In the genomic region with DNA sequence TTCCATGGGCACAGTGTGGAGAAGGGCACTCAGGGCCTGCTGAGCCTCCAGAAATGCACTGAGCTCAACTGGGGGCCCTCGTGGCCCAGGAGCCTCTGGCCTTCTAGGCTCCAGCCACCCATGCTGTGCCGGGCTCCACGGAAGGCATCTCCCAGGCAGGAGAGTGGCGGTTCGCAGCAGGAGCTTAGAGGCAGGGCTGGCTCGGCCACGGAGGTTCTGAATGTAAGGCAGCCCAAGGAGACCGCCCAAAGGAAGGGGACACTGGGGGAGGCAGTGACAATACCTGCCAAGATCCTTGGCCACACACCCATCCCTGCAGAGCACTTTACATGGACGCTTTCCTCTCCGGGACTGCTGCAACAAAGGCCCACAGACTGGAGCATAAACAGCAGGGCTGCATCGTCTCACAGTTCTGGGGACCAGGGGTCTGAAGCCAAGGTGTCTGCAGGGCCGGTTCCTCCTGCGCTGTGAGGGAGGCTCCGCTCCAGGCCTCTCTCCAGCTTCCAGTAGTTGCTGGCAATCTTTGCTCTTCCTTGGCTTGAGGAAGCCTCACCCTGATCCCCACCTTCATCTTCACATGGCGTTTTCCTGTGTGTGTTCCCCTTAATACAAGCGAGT, we compare ENCODE assay signal across 20 cellular contexts.
DNase-seq lines count a peak whose midpoint lies in the region; ATAC-seq and TF ChIP-seq lines count a peak whose summit lies in the region.
"Had no signal": no experiment of that assay in that cellular context is flagged by ENCODE, and none has a peak within 500 bp of the region (broad histone marks: within the 10 kb centered on the region; RNA-seq: fewer than 3 reads in every experiment).

No MANE protein-coding gene starts in this region.

- no peak overlapping the region for H3K4me3 Mint-ChIP-seq in osteocyte (ENCODE audit: unreplicated experiment)
- H3K4me3 Mint-ChIP-seq: B cell; CD14-positive monocyte; CD4-positive, alpha-beta T cell; CD8-positive, alpha-beta memory T cell had no signal

- H3K4me3 ChIP-seq in BLaER1 (no peak overlapping the region), coronary artery (no peak overlapping the region)
- H3K4me3 ChIP-seq: BLaER1 treated with 17β-estradiol and CSF1 and Interleukin-3, amounts not matched to agents 10 nM and 100 nM; GM23248 had no signal

- no peak for TF ChIP-seq CTCF in coronary artery (IDR thresholded peaks at IDR 0.05)
- no peak for TF ChIP-seq CTCF in osteocyte (IDR thresholded peaks at IDR 0.05)

- peaks cover 2% of the 10 kb centered on the region for H3K4me1 Mint-ChIP-seq in osteocyte (ENCODE audit: unreplicated experiment)

- 0 out of 2 replicates have a peak overlapping the region, but pooled peaks have one; percentile 4 for H3K27ac ChIP-seq in BLaER1
- no peak overlapping the region for H3K27ac ChIP-seq in coronary artery
- H3K27ac ChIP-seq: BLaER1 treated with 17β-estradiol and CSF1 and Interleukin-3, amounts not matched to agents 10 nM and 100 nM; GM23248 had no signal

- H3K9me3 Mint-ChIP-seq in osteocyte (ENCODE audit: unreplicated experiment): no peaks in the 10 kb centered on the region
- H3K9me3 Mint-ChIP-seq: CD4-positive, alpha-beta T cell; CD8-positive, alpha-beta memory T cell had no signal

- no peak overlapping the region for H3K27ac Mint-ChIP-seq in osteocyte (ENCODE audit: unreplicated experiment)
- H3K27ac Mint-ChIP-seq: B cell; CD4-positive, alpha-beta T cell; CD8-positive, alpha-beta memory T cell had no signal

- no peak overlapping the region for H3K9ac ChIP-seq in BLaER1
- H3K9ac ChIP-seq: BLaER1 treated with 17β-estradiol and CSF1 and Interleukin-3, amounts not matched to agents 10 nM and 100 nM; GM23248 had no signal

- H4K20me1 ChIP-seq in BLaER1: no peaks in the 10 kb centered on the region

- no peaks in the 10 kb centered on the region for H3K36me3 Mint-ChIP-seq in osteocyte (ENCODE audit: unreplicated experiment)
- H3K36me3 Mint-ChIP-seq: CD14-positive monocyte; CD8-positive, alpha-beta memory T cell had no signal

- no peaks in the 10 kb centered on the region for H3K27me3 Mint-ChIP-seq in osteocyte (ENCODE audit: unreplicated experiment)
- H3K27me3 Mint-ChIP-seq: B cell; CD8-positive, alpha-beta memory T cell had no signal

- H3K4me1 ChIP-seq in BLaER1: peaks cover 33% of the 10 kb centered on the region

- no peaks in the 10 kb centered on the region for H3K9me3 ChIP-seq in BLaER1
- H3K9me3 ChIP-seq: BLaER1 treated with 17β-estradiol and CSF1 and Interleukin-3, amounts not matched to agents 10 nM and 100 nM had no signal

- intact Hi-C loops in Right ventricle myocardium superior (cut with DNase I) (loop anchor here (5.0 to 10.0 kb wide), 2 partner anchors 59 to 912 kb away; no protein-coding TSS in a partner anchor), Right ventricle myocardium inferior (cut with DNase I) (loop anchor here (5.0 kb wide), 2 partner anchors 272 to 1067 kb away; no protein-coding TSS in a partner anchor)

- no peak overlapping the region for H3K4me2 ChIP-seq in BLaER1

- H3K27me3 ChIP-seq in BLaER1: no peaks in the 10 kb centered on the region
- H3K27me3 ChIP-seq: BLaER1 treated with 17β-estradiol and CSF1 and Interleukin-3, amounts not matched to agents 10 nM and 100 nM had no signal

- no peak for ATAC-seq in Right ventricle myocardium superior (ENCODE audit: poor library complexity)
- no peak for ATAC-seq in Right ventricle myocardium inferior
- no peak for ATAC-seq in HG02623 (IDR thresholded peaks at IDR 0.05; ENCODE audit: unreplicated experiment)
- no peak for ATAC-seq in GM21526 (IDR thresholded peaks at IDR 0.05; ENCODE audit: low FRiP score, unreplicated experiment)
- ATAC-seq in GM18498 (IDR thresholded peaks at IDR 0.05; ENCODE audit: unreplicated experiment): no peak

- no peaks in the 10 kb centered on the region for H3K36me3 ChIP-seq in BLaER1
- H3K36me3 ChIP-seq: BLaER1 treated with 17β-estradiol and CSF1 and Interleukin-3, amounts not matched to agents 10 nM and 100 nM had no signal

- DNase-seq in Right ventricle myocardium superior (peak; percentile 16), Right ventricle myocardium inferior (ENCODE audit: missing footprints) (no peak), coronary artery (ENCODE audit: low spot score) (peak; percentile 61), osteocyte (ENCODE audit: extremely low spot score, unreplicated experiment) (peak; percentile 80)
- DNase-seq: CD4-positive, alpha-beta T cell; CD8-positive, alpha-beta memory T cell; DMS 273 treated with DMSO at 0.1 percent for 48 hours; DMS79; EL; GDM1; GM23248; H7; HCEC 1CT had no signal
